Comparison of ENCODE assay signal across 1 cellular context in the genomic region with DNA sequence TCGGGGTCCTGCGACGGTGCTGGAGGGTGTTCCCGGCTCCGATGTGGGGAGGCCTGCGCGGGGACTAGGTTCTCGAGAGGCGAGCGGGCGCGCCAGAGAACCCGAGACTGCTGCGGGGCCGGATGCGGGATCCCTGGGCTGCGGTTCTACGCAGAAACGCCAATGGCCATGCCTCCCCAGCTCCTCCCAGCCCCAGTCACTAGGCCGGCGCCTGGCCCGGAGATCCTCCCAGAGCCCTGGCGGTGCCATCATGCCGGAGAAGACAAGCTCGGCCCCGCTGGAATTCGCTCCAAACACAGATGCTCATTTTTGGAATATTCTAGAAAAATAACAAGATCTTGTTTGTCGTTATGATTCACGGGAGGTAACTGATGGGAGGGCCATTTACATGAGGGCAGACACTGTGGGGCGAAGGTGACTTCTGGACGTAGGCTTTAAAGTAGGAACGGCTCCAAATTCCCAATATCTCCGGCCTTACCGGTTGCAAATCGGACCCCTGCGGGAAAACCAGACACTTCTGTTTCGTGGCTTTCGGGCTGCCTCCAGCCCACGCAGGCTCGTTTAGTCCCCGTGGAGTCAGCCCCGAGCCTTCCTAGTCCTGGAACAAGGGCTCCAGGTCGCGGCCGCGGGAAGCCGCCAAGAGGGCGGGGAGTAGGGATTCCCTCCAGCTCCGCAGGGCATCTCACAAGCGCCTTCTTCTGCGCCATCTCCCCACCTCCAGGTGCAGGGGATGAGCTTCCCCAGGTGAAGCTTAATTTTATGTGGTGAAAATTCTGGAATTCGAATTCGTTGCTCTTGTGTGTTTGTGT.
TF ChIP-seq lines count a peak whose summit lies in the region.

No MANE protein-coding gene starts in this region.

TF ChIP-seq in HepG2, 621 proteins besides CTCF, POLR2A, EP300 and RAD21 (continued from another document):
- TF ChIP-seq, protein P1, sequence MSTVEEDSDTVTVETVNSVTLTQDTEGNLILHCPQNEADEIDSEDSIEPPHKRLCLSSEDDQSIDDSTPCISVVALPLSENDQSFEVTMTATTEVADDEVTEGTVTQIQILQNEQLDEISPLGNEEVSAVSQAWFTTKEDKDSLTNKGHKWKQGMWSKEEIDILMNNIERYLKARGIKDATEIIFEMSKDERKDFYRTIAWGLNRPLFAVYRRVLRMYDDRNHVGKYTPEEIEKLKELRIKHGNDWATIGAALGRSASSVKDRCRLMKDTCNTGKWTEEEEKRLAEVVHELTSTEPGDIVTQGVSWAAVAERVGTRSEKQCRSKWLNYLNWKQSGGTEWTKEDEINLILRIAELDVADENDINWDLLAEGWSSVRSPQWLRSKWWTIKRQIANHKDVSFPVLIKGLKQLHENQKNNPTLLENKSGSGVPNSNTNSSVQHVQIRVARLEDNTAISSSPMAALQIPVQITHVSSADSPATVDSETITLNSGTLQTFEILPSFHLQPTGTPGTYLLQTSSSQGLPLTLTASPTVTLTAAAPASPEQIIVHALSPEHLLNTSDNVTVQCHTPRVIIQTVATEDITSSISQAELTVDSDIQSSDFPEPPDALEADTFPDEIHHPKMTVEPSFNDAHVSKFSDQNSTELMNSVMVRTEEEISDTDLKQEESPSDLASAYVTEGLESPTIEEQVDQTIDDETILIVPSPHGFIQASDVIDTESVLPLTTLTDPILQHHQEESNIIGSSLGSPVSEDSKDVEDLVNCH (CRISPR knock-in tag; IDR thresholded peaks at IDR 0.05): no peak
- TF ChIP-seq, protein P2, sequence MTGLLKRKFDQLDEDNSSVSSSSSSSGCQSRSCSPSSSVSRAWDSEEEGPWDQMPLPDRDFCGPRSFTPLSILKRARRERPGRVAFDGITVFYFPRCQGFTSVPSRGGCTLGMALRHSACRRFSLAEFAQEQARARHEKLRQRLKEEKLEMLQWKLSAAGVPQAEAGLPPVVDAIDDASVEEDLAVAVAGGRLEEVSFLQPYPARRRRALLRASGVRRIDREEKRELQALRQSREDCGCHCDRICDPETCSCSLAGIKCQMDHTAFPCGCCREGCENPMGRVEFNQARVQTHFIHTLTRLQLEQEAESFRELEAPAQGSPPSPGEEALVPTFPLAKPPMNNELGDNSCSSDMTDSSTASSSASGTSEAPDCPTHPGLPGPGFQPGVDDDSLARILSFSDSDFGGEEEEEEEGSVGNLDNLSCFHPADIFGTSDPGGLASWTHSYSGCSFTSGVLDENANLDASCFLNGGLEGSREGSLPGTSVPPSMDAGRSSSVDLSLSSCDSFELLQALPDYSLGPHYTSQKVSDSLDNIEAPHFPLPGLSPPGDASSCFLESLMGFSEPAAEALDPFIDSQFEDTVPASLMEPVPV (CRISPR knock-in tag; IDR thresholded peaks at IDR 0.05): no peak
- TF ChIP-seq ZNF790 (CRISPR knock-in tag; IDR thresholded peaks at IDR 0.05; ENCODE audit: borderline replicate concordance) (no peak), KLF9 (CRISPR knock-in tag; IDR thresholded peaks at IDR 0.05; ENCODE audit: low read depth) (no peak), ZNF720 (CRISPR knock-in tag; IDR thresholded peaks at IDR 0.05) (no peak)
